In genomic region chr6:7062445-7063162, GRCh38 we compare ENCODE assay signal across 2 cellular contexts.
A peak's percentile ranks its signal among the peaks of the same experiment; 100 is the strongest.
TF ChIP-seq lines count a peak whose summit lies in the region.

No MANE protein-coding gene starts in this region.

TF ChIP-seq in HCT116, 20 proteins besides CTCF, POLR2A, EP300 and RAD21:
- TF ChIP-seq TCF7L2 (IDR thresholded peaks at IDR 0.05; ENCODE audit: borderline replicate concordance, extremely low read depth, insufficient read depth, insufficient read length) (no peak), CBX3 (IDR thresholded peaks at IDR 0.05; ENCODE audit: low read depth) (peak; percentile 44; the same call in 1 of the 2 replicates)

TF ChIP-seq in H1, 55 proteins besides CTCF, POLR2A, EP300 and RAD21:
- TF ChIP-seq SIRT6 (IDR thresholded peaks at IDR 0.05; ENCODE audit: low read length), result no peak
- TF ChIP-seq SIX5 (IDR thresholded peaks at IDR 0.05; ENCODE audit: low read depth, low read length), result no peak
- no peak for TF ChIP-seq SP4 (IDR thresholded peaks at IDR 0.05; ENCODE audit: low read length)
- TF ChIP-seq EZH2 (IDR thresholded peaks at IDR 0.05; ENCODE audit: low read depth, low read length, severe bottlenecking), result no peak
